ENCODE assay signal across 8 cellular contexts in the genomic region with DNA sequence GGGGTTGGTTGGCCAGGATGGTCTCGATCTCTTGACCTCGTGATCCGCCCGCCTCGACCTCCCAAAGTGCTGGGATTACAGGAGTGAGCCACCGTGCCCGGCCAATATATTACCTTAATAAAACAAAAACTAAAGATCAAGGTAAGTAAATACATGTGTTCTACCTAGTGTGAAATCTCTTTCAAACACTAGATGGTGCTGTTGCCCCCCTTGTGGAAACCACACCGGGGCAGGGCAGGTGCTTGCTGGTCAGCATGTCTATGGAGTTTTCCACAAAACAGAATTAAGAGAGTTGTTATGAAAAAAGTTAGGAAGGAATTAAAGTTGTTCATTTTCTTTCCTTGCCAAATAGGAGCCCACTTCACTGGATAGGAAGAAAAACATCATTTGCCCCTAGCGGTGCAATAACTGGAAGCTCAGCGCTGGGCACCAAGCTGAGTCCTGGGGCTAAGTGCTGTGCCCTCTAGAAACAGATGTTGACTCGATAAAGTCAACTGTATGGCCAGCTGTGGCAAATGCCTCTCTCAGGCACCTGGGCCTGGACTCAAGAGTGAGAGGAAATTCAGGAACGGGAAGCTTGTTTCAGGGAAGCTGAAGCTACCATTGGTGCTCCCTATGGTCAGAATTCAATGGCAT. TPM values are rescaled to one million over a fixed set of nuclear protein-coding genes. Genes with fewer than 3 reads are reported as not detected.
DNase-seq lines count a peak whose midpoint lies in the region; ATAC-seq and FAIRE-seq lines count a peak whose summit lies in the region.

No MANE protein-coding gene starts in this region.

- H3K9me3 Mint-ChIP-seq in activated CD4-positive, alpha-beta memory T cell treated with anti-CD3 and anti-CD28 coated beads, Interleukin-2, amount 10 ng/mL, durations not matched to agents 7 days and 5 days: no peaks in the 10 kb centered on the region
- H3K9me3 Mint-ChIP-seq in naive thymus-derived CD4-positive, alpha-beta T cell: peaks cover 0 to 1% (median 0%) of the 10 kb centered on the region in 11 donors

- H3K9me3 ChIP-seq in naive thymus-derived CD4-positive, alpha-beta T cell (ENCODE audit: control insufficient read depth in 2 of 3, low read length in 3 of 3): no peaks in the 10 kb centered on the region

- POLR2A ChIA-PET in activated CD4-positive, alpha-beta memory T cell treated with anti-CD3 and anti-CD28 coated beads, Interleukin-2, amount 10 ng/mL, durations not matched to agents 7 days and 5 days (lab: Charles Lee): interaction anchor here (1.0 to 1.8 kb wide), 2 partner anchors 63 to 72 kb away, joined by 3 to 10 read pairs; no protein-coding TSS in a partner anchor
- POLR2A ChIA-PET in naive thymus-derived CD4-positive, alpha-beta T cell (lab: Charles Lee): interaction anchor here (0.9 kb wide), 1 partner anchor 21 kb away, joined by 4 read pairs; no protein-coding TSS in a partner anchor

- no peaks in the 10 kb centered on the region for H3K4me1 ChIP-seq in naive thymus-derived CD4-positive, alpha-beta T cell (ENCODE audit: control insufficient read depth in 2 of 2, insufficient read depth in 2 of 2, low read length in 2 of 2)

- DNase-seq in COLO829 (ENCODE audit: low spot score): peak; percentile 39
- DNase-seq in GM19238 (ENCODE audit: insufficient read length, low spot score): peak; percentile 47
- peak; percentile 48 for DNase-seq in NCI-H460 (ENCODE audit: extremely low read depth, low read depth)
- peak; percentile 63 for DNase-seq in activated CD4-positive, alpha-beta memory T cell treated with anti-CD3 and anti-CD28 coated beads, Interleukin-2, amount 10 ng/mL, durations not matched to agents 7 days and 5 days
- peak in 8 of 9 donors; percentile 41 to 69 (median 60) for DNase-seq in naive thymus-derived CD4-positive, alpha-beta T cell
- peak; percentile 50 for DNase-seq in urothelium cell line (ENCODE audit: low spot score)

- no peak overlapping the region for H3K4me3 Mint-ChIP-seq in activated CD4-positive, alpha-beta memory T cell treated with anti-CD3 and anti-CD28 coated beads, Interleukin-2, amount 10 ng/mL, durations not matched to agents 7 days and 5 days
- H3K4me3 Mint-ChIP-seq in naive thymus-derived CD4-positive, alpha-beta T cell: no peak overlapping the region

- no peaks in the 10 kb centered on the region for H3K36me3 Mint-ChIP-seq in activated CD4-positive, alpha-beta memory T cell treated with anti-CD3 and anti-CD28 coated beads, Interleukin-2, amount 10 ng/mL, durations not matched to agents 7 days and 5 days (ENCODE audit: low read depth)
- peaks cover 0 to 8% (median 0%) of the 10 kb centered on the region in 5 donors for H3K36me3 Mint-ChIP-seq in naive thymus-derived CD4-positive, alpha-beta T cell

- peaks cover 9% of the 10 kb centered on the region for H3K4me1 Mint-ChIP-seq in activated CD4-positive, alpha-beta memory T cell treated with anti-CD3 and anti-CD28 coated beads, Interleukin-2, amount 10 ng/mL, durations not matched to agents 7 days and 5 days
- peaks cover 0 to 8% (median 3%) of the 10 kb centered on the region in 7 donors for H3K4me1 Mint-ChIP-seq in naive thymus-derived CD4-positive, alpha-beta T cell

- peaks cover 58% of the 10 kb centered on the region for H3K27me3 Mint-ChIP-seq in activated CD4-positive, alpha-beta memory T cell treated with anti-CD3 and anti-CD28 coated beads, Interleukin-2, amount 10 ng/mL, durations not matched to agents 7 days and 5 days
- peaks cover 54 to 78% (median 73%) of the 10 kb centered on the region in 5 donors for H3K27me3 Mint-ChIP-seq in naive thymus-derived CD4-positive, alpha-beta T cell

- H3K4me3 ChIP-seq in naive thymus-derived CD4-positive, alpha-beta T cell (ENCODE audit: low read length): no peak overlapping the region

- no peak for FAIRE-seq in urothelium cell line (lab: Jason Lieb, UNC)

- no peaks in the 10 kb centered on the region for H3K36me3 ChIP-seq in naive thymus-derived CD4-positive, alpha-beta T cell (ENCODE audit: control insufficient read depth in 2 of 3, insufficient read depth in 3 of 3, low read length in 3 of 3)

- CTCF ChIA-PET in activated CD4-positive, alpha-beta memory T cell treated with anti-CD3 and anti-CD28 coated beads, Interleukin-2, amount 10 ng/mL, durations not matched to agents 7 days and 5 days (lab: Charles Lee): interaction anchor here (0.6 to 7.7 kb wide), 28 partner anchors 8 to 873 kb away, joined by 3 to 164 read pairs (median 4); partner anchors contain the start of gene KCNJ1
- CTCF ChIA-PET in naive thymus-derived CD4-positive, alpha-beta T cell (lab: Charles Lee): interaction anchor here (0.7 to 4.4 kb wide), 11 partner anchors 9 to 717 kb away, joined by 3 to 64 read pairs (median 4); no protein-coding TSS in a partner anchor

- intact Hi-C loops in naive thymus-derived CD4-positive, alpha-beta T cell (cut with micrococcal nuclease): loop anchor here (1.0 to 10.0 kb wide), 7 partner anchors 21 to 810 kb away; no protein-coding TSS in a partner anchor

- peak; percentile 90 for ATAC-seq in HG03159 (IDR thresholded peaks at IDR 0.05; ENCODE audit: unreplicated experiment)
- ATAC-seq in esophagus mucosa: peak; percentile 84
- ATAC-seq in naive thymus-derived CD4-positive, alpha-beta T cell: peak; percentile 79

- H3K27ac ChIP-seq in naive thymus-derived CD4-positive, alpha-beta T cell (ENCODE audit: low read depth, low read length): no peak overlapping the region

- H3K27me3 ChIP-seq in naive thymus-derived CD4-positive, alpha-beta T cell (ENCODE audit: control insufficient read depth in 2 of 2, insufficient read depth in 2 of 2, low read length in 2 of 2): peaks cover 7 to 9% of the 10 kb centered on the region in 2 donors

- no peak overlapping the region for H3K27ac Mint-ChIP-seq in activated CD4-positive, alpha-beta memory T cell treated with anti-CD3 and anti-CD28 coated beads, Interleukin-2, amount 10 ng/mL, durations not matched to agents 7 days and 5 days
- no peak overlapping the region for H3K27ac Mint-ChIP-seq in naive thymus-derived CD4-positive, alpha-beta T cell

RNA-seq across cellular contexts. Expression of gene KCNJ5, which starts 6.3 kb away (rescaled TPM):
- not detected in 2 replicates for total RNA-seq in NCI-H460 (2014; rRNA removed; shearing (Covaris generic))
- not detected in 2 replicates for polyA plus RNA-seq in NCI-H460 (2014; cell fraction: nucleus; rRNA removed)
- total RNA-seq in activated CD4-positive, alpha-beta memory T cell treated with anti-CD3 and anti-CD28 coated beads, Interleukin-2, amount 10 ng/mL, durations not matched to agents 7 days and 5 days: not detected
- total RNA-seq in esophagus mucosa: 0.08 TPM
- total RNA-seq in naive thymus-derived CD4-positive, alpha-beta T cell: under 1 TPM in 3 of 5 experiments, not detected in 2; 0.11 to 0.24 (median 0.17) TPM
- not detected for polyA plus RNA-seq in naive thymus-derived CD4-positive, alpha-beta T cell

RNA-seq across cellular contexts. Expression of gene KCNJ1, which starts 17.7 kb away (rescaled TPM):
- not detected in 2 replicates for total RNA-seq in NCI-H460 (2014; rRNA removed; shearing (Covaris generic))
- not detected in 2 replicates for polyA plus RNA-seq in NCI-H460 (2014; cell fraction: nucleus; rRNA removed)
- total RNA-seq in activated CD4-positive, alpha-beta memory T cell treated with anti-CD3 and anti-CD28 coated beads, Interleukin-2, amount 10 ng/mL, durations not matched to agents 7 days and 5 days: not detected
- not detected for total RNA-seq in esophagus mucosa
- not detected for total RNA-seq in naive thymus-derived CD4-positive, alpha-beta T cell
- under 1 TPM; 0.12 to 0.22 TPM for polyA plus RNA-seq in naive thymus-derived CD4-positive, alpha-beta T cell

RNA-seq across cellular contexts. Expression of gene TP53AIP1, which starts 57.9 kb away (rescaled TPM):
- not detected in 2 replicates for total RNA-seq in NCI-H460 (2014; rRNA removed; shearing (Covaris generic))
- polyA plus RNA-seq in NCI-H460 (2014; cell fraction: nucleus; rRNA removed): not detected in 2 replicates
- total RNA-seq in activated CD4-positive, alpha-beta memory T cell treated with anti-CD3 and anti-CD28 coated beads, Interleukin-2, amount 10 ng/mL, durations not matched to agents 7 days and 5 days: not detected
- 22.2 TPM for total RNA-seq in esophagus mucosa
- not detected for total RNA-seq in naive thymus-derived CD4-positive, alpha-beta T cell
- not detected for polyA plus RNA-seq in naive thymus-derived CD4-positive, alpha-beta T cell

Comparison
In these comparisons a context has a peak if more than half of its experiments do, and no peak if none do; other contexts are left out.
1. RNA of gene TP53AIP1, which starts 57.9 kb away (total RNA-seq): 22.2 TPM in esophagus mucosa (single experiment); not detected in NCI-H460, not detected in activated CD4-positive, alpha-beta memory T cell treated with anti-CD3 and anti-CD28 coated beads, Interleukin-2, amount 10 ng/mL, durations not matched to agents 7 days and 5 days and not detected in naive thymus-derived CD4-positive, alpha-beta T cell; every median in the first group is over 10 times any median in the second.
2. Peak in every context shown above with its lines, with median percentiles within 50 percentile points of each other: DNase-seq and ATAC-seq.